3 cellular contexts compared by ENCODE assay signal in the genomic region with DNA sequence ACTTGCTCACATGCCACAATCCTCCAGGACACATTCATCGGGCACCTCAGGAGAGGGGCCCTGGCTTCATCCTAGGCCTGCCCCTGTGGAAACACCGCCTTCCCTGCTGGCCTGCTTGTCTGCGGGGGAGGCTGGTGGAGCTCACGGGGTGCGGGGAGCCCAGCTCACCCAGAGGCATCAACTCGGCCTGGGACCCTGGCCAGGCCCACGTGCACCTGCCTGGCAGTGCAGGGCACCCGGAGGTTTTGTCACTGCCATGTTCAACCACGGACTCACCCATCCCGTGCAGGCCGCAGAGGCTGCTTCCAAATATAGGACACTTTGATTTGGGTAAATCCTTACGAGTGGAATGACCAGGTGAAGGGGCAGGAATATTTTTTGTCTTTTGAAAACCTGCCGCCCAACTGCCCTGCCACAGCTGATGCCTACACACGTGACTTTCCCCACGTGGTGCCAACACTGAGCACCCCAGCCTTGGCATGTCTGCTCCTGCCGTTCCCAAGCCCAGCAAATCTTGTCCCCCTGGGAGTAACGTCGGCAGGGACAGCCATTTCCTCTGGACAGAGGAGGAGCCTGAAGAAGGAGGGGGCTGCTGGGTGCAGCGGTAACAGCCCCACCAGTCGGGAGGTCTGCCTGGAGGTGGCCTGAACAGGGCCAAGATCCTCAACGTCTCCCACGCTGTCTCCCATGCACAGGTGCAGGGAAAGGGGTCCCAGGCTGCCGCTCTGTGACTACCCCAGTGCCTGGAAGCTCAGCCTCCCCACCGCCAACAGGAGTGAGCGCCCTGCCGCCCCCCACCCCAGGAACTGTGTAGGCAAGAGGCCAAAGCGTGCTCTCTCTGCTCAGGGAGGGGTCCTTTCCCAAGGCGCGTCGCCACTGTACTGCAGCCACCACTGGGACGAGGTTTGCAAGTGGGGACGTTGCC.
TF ChIP-seq lines count a peak whose summit lies in the region.

No MANE protein-coding gene starts in this region.

TF ChIP-seq in SK-N-SH, 30 proteins besides CTCF, POLR2A, EP300 and RAD21 (continues in another document):
- TF ChIP-seq SMC3 (IDR thresholded peaks at IDR 0.05; ENCODE audit: low read depth, low read length) = no peak
- no peak for TF ChIP-seq CHD2 (IDR thresholded peaks at IDR 0.05; ENCODE audit: low read length, partially characterized antibody)
- no peak for TF ChIP-seq GABPA (IDR thresholded peaks at IDR 0.05; ENCODE audit: low read depth)
- TF ChIP-seq, protein P1, sequence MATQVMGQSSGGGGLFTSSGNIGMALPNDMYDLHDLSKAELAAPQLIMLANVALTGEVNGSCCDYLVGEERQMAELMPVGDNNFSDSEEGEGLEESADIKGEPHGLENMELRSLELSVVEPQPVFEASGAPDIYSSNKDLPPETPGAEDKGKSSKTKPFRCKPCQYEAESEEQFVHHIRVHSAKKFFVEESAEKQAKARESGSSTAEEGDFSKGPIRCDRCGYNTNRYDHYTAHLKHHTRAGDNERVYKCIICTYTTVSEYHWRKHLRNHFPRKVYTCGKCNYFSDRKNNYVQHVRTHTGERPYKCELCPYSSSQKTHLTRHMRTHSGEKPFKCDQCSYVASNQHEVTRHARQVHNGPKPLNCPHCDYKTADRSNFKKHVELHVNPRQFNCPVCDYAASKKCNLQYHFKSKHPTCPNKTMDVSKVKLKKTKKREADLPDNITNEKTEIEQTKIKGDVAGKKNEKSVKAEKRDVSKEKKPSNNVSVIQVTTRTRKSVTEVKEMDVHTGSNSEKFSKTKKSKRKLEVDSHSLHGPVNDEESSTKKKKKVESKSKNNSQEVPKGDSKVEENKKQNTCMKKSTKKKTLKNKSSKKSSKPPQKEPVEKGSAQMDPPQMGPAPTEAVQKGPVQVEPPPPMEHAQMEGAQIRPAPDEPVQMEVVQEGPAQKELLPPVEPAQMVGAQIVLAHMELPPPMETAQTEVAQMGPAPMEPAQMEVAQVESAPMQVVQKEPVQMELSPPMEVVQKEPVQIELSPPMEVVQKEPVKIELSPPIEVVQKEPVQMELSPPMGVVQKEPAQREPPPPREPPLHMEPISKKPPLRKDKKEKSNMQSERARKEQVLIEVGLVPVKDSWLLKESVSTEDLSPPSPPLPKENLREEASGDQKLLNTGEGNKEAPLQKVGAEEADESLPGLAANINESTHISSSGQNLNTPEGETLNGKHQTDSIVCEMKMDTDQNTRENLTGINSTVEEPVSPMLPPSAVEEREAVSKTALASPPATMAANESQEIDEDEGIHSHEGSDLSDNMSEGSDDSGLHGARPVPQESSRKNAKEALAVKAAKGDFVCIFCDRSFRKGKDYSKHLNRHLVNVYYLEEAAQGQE (IDR thresholded peaks at IDR 0.05; ENCODE audit: low read depth, low read length) = no peak
- no peak for TF ChIP-seq TCF12 (IDR thresholded peaks at IDR 0.05)
- no peak for TF ChIP-seq TEAD4 (IDR thresholded peaks at IDR 0.05; ENCODE audit: borderline replicate concordance, insufficient read depth)
- TF ChIP-seq MAX (IDR thresholded peaks at IDR 0.05; ENCODE audit: low read depth) = no peak
- no peak for TF ChIP-seq RXRA (IDR thresholded peaks at IDR 0.05; ENCODE audit: borderline replicate concordance, low read depth)
- no peak for TF ChIP-seq NRF1 (IDR thresholded peaks at IDR 0.05; ENCODE audit: low read depth, low read length)
- TF ChIP-seq POLR2AphosphoS5 (IDR thresholded peaks at IDR 0.05; ENCODE audit: low read depth, low read length) = no peak
- no peak for TF ChIP-seq TAF1 (IDR thresholded peaks at IDR 0.05; ENCODE audit: borderline replicate concordance, low read depth, low read length)
- TF ChIP-seq, protein P2, sequence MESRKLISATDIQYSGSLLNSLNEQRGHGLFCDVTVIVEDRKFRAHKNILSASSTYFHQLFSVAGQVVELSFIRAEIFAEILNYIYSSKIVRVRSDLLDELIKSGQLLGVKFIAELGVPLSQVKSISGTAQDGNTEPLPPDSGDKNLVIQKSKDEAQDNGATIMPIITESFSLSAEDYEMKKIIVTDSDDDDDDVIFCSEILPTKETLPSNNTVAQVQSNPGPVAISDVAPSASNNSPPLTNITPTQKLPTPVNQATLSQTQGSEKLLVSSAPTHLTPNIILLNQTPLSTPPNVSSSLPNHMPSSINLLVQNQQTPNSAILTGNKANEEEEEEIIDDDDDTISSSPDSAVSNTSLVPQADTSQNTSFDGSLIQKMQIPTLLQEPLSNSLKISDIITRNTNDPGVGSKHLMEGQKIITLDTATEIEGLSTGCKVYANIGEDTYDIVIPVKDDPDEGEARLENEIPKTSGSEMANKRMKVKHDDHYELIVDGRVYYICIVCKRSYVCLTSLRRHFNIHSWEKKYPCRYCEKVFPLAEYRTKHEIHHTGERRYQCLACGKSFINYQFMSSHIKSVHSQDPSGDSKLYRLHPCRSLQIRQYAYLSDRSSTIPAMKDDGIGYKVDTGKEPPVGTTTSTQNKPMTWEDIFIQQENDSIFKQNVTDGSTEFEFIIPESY (IDR thresholded peaks at IDR 0.05; ENCODE audit: borderline replicate concordance, low read depth) = no peak
- no peak for TF ChIP-seq EZH2phosphoT487 (IDR thresholded peaks at IDR 0.05; ENCODE audit: borderline replicate concordance, low read depth)
- TF ChIP-seq MEF2A (IDR thresholded peaks at IDR 0.05; ENCODE audit: borderline replicate concordance, low read depth) = no peak

TF ChIP-seq in SK-N-SH treated with all-trans-retinoic acid at 6 μM for 48 hours, 23 proteins besides CTCF, POLR2A, EP300 and RAD21:
- no peak for TF ChIP-seq ZNF565 (CRISPR knock-in tag; conservative IDR thresholded peaks at IDR 0.05; ENCODE audit: low read depth)
- no peak for TF ChIP-seq ZNF8 (CRISPR knock-in tag; IDR thresholded peaks at IDR 0.05)
- TF ChIP-seq TCF4 (CRISPR knock-in tag; IDR thresholded peaks at IDR 0.05; ENCODE audit: borderline replicate concordance) = no peak
- TF ChIP-seq ARNTL (CRISPR knock-in tag; IDR thresholded peaks at IDR 0.05; ENCODE audit: borderline replicate concordance, low read depth) = no peak
- no peak for TF ChIP-seq OSR1 (CRISPR knock-in tag; IDR thresholded peaks at IDR 0.05)
- TF ChIP-seq CSRNP3 (CRISPR knock-in tag; IDR thresholded peaks at IDR 0.05) = no peak

TF ChIP-seq in GM12878, 131 proteins besides CTCF, POLR2A, EP300 and RAD21:
- TF ChIP-seq TARDBP (IDR thresholded peaks at IDR 0.05; ENCODE audit: borderline replicate concordance) (no peak), ASH2L (IDR thresholded peaks at IDR 0.05; ENCODE audit: borderline replicate concordance, low read depth) (no peak), TCF7 (IDR thresholded peaks at IDR 0.05; ENCODE audit: borderline replicate concordance) (no peak), TCF3 (IDR thresholded peaks at IDR 0.05; ENCODE audit: borderline replicate concordance, insufficient read depth, low read depth, low read length) (no peak), HDAC6 (IDR thresholded peaks at IDR 0.05; ENCODE audit: unreplicated experiment) (no peak), CREB1 (IDR thresholded peaks at IDR 0.05; ENCODE audit: low read depth) (no peak), SPI1 (IDR thresholded peaks at IDR 0.05; ENCODE audit: borderline replicate concordance, insufficient read depth, low read depth, low read length) (no peak), ZNF384 (IDR thresholded peaks at IDR 0.05; ENCODE audit: borderline replicate concordance, low read depth, low read length) (no peak), CHD1 (IDR thresholded peaks at IDR 0.05; ENCODE audit: low read depth, low read length) (no peak), CEBPB (IDR thresholded peaks at IDR 0.05; ENCODE audit: borderline replicate concordance in 1 of 2, low read depth in 2 of 2, low read length in 2 of 2) (no peak), SMARCA5 (IDR thresholded peaks at IDR 0.05) (no peak)
- TF ChIP-seq, protein P3, sequence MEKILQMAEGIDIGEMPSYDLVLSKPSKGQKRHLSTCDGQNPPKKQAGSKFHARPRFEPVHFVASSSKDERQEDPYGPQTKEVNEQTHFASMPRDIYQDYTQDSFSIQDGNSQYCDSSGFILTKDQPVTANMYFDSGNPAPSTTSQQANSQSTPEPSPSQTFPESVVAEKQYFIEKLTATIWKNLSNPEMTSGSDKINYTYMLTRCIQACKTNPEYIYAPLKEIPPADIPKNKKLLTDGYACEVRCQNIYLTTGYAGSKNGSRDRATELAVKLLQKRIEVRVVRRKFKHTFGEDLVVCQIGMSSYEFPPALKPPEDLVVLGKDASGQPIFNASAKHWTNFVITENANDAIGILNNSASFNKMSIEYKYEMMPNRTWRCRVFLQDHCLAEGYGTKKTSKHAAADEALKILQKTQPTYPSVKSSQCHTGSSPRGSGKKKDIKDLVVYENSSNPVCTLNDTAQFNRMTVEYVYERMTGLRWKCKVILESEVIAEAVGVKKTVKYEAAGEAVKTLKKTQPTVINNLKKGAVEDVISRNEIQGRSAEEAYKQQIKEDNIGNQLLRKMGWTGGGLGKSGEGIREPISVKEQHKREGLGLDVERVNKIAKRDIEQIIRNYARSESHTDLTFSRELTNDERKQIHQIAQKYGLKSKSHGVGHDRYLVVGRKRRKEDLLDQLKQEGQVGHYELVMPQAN (conservative IDR thresholded peaks at IDR 0.05) = no peak
- TF ChIP-seq, protein P1 (IDR thresholded peaks at IDR 0.05; ENCODE audit: low read depth, low read length) = no peak
- TF ChIP-seq, protein P4, sequence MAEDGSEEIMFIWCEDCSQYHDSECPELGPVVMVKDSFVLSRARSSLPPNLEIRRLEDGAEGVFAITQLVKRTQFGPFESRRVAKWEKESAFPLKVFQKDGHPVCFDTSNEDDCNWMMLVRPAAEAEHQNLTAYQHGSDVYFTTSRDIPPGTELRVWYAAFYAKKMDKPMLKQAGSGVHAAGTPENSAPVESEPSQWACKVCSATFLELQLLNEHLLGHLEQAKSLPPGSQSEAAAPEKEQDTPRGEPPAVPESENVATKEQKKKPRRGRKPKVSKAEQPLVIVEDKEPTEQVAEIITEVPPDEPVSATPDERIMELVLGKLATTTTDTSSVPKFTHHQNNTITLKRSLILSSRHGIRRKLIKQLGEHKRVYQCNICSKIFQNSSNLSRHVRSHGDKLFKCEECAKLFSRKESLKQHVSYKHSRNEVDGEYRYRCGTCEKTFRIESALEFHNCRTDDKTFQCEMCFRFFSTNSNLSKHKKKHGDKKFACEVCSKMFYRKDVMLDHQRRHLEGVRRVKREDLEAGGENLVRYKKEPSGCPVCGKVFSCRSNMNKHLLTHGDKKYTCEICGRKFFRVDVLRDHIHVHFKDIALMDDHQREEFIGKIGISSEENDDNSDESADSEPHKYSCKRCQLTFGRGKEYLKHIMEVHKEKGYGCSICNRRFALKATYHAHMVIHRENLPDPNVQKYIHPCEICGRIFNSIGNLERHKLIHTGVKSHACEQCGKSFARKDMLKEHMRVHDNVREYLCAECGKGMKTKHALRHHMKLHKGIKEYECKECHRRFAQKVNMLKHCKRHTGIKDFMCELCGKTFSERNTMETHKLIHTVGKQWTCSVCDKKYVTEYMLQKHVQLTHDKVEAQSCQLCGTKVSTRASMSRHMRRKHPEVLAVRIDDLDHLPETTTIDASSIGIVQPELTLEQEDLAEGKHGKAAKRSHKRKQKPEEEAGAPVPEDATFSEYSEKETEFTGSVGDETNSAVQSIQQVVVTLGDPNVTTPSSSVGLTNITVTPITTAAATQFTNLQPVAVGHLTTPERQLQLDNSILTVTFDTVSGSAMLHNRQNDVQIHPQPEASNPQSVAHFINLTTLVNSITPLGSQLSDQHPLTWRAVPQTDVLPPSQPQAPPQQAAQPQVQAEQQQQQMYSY (CRISPR knock-in tag; IDR thresholded peaks at IDR 0.05) = no peak
